ENCODE assay signal across 1 cellular context in genomic region chr13:66359910-66360552, GRCh38.
TF ChIP-seq lines count a peak whose summit lies in the region.

No MANE protein-coding gene starts in this region.

TF ChIP-seq in GM12878, 131 proteins besides CTCF, POLR2A, EP300 and RAD21 (continued from another document):
- TF ChIP-seq USF1 (IDR thresholded peaks at IDR 0.05; ENCODE audit: borderline replicate concordance, extremely low read length, insufficient read depth, low read depth, low read length), result no peak
- no peak for TF ChIP-seq ZNF217 (IDR thresholded peaks at IDR 0.05)
- TF ChIP-seq IRF4 (IDR thresholded peaks at IDR 0.05; ENCODE audit: low read depth, low read length), result no peak
- no peak for TF ChIP-seq BCLAF1 (IDR thresholded peaks at IDR 0.05)
- no peak for TF ChIP-seq CEBPZ (IDR thresholded peaks at IDR 0.05; ENCODE audit: low read depth, low read length)
- no peak for TF ChIP-seq SMAD1 (IDR thresholded peaks at IDR 0.05; ENCODE audit: low read depth, partially characterized antibody)
- TF ChIP-seq USF2 (IDR thresholded peaks at IDR 0.05; ENCODE audit: borderline replicate concordance, low read depth, low read length), result no peak
- TF ChIP-seq ZNF207 (IDR thresholded peaks at IDR 0.05; ENCODE audit: borderline replicate concordance), result no peak
- no peak for TF ChIP-seq CEBPB (IDR thresholded peaks at IDR 0.05; ENCODE audit: borderline replicate concordance in 1 of 2, low read depth in 2 of 2, low read length in 2 of 2)
- TF ChIP-seq FOXM1 (IDR thresholded peaks at IDR 0.05; ENCODE audit: low read depth, low read length), result no peak
- TF ChIP-seq PAX8 (IDR thresholded peaks at IDR 0.05), result no peak
